ENCODE assay signal across 1 cellular context in genomic region chr7:44636041-44636580, GRCh38.
TF ChIP-seq lines count a peak whose summit lies in the region.

No MANE protein-coding gene starts in this region.

TF ChIP-seq in GM23338, 12 proteins besides CTCF, POLR2A, EP300 and RAD21 (continued from another document):
- TF ChIP-seq ZNF462 (CRISPR knock-in tag; IDR thresholded peaks at IDR 0.05) (no peak), REST (IDR thresholded peaks at IDR 0.05; ENCODE audit: unreplicated experiment) (no peak), ZNF331 (CRISPR knock-in tag; IDR thresholded peaks at IDR 0.05; ENCODE audit: low read depth) (no peak), EZH2phosphoT487 (IDR thresholded peaks at IDR 0.05; ENCODE audit: unreplicated experiment) (no peak)
